25 cellular contexts compared by ENCODE assay signal in genomic region chr17:38657824-38658740, GRCh38. TPM values are rescaled to one million over a fixed set of nuclear protein-coding genes. Genes with fewer than 3 reads are reported as not detected.
DNase-seq lines count a peak whose midpoint lies in the region; ATAC-seq and TF ChIP-seq lines count a peak whose summit lies in the region.
"Had no signal": no experiment of that assay in that cellular context is flagged by ENCODE, and none has a peak within 500 bp of the region (broad histone marks: within the 10 kb centered on the region; RNA-seq: fewer than 3 reads in every experiment).

No MANE protein-coding gene starts in this region.

- no peaks in the 10 kb centered on the region for H3K36me3 Mint-ChIP-seq in activated CD8-positive, alpha-beta memory T cell treated with anti-CD3 and anti-CD28 coated beads, Interleukin-2, amount 10 ng/mL, durations not matched to agents 7 days and 5 days
- H3K36me3 Mint-ChIP-seq: CD14-positive monocyte had no signal

- H3K36me3 ChIP-seq in BLaER1 (no peaks in the 10 kb centered on the region), HEK293 (ENCODE audit: control insufficient read depth in 2 of 2, insufficient read depth in 1 of 2, low read length in 2 of 2) (no peaks in the 10 kb centered on the region), trophoblast cell (ENCODE audit: control insufficient read depth in 1 of 2, insufficient read depth in 2 of 2, low read length in 2 of 2) (no peaks in the 10 kb centered on the region)
- H3K36me3 ChIP-seq: heart left ventricle, neutrophil, Peyer's patch, spleen, vagina had no signal

- TF ChIP-seq CTCF in HEK293 (tag by site-specific recombination; IDR thresholded peaks at IDR 0.05) (no peak), dorsolateral prefrontal cortex (IDR thresholded peaks at IDR 0.05 in 54 of 56, conservative IDR thresholded peaks at IDR 0.05 in 2 of 56; ENCODE audit: low read depth in 1 of 56, partially characterized antibody in 56 of 56) (peak in 1 of 56 donors; percentile 1)

- no peak overlapping the region for H2AK5ac ChIP-seq in trophoblast cell (ENCODE audit: low read length)

- H3K14ac ChIP-seq in trophoblast cell (ENCODE audit: low read length), result no peak overlapping the region

- no peak overlapping the region for H3K4ac ChIP-seq in trophoblast cell (ENCODE audit: low read depth, low read length)

- no peak overlapping the region for H3K18ac ChIP-seq in trophoblast cell (ENCODE audit: low read length)

- H3K27ac Mint-ChIP-seq in activated CD8-positive, alpha-beta memory T cell treated with anti-CD3 and anti-CD28 coated beads, Interleukin-2, amount 10 ng/mL, durations not matched to agents 7 days and 5 days, result no peak overlapping the region
- H3K27ac Mint-ChIP-seq: activated naive CD4-positive, alpha-beta T cell treated with anti-CD3 and anti-CD28 coated beads for 36 hours; CD14-positive monocyte; T-helper 1 cell treated with Interleukin-12 subunit alpha and Interleukin-12 subunit beta and Interleukin-4 antibody, amounts not matched to agents 30 μg/mL and 1 μg/mL, for 36 hours had no signal

- intact Hi-C loops in dorsolateral prefrontal cortex (cut with DNase I), result loop anchor here (2.0 kb wide), 2 partner anchors 53 to 57 kb away; partner anchors contain the start of gene SRCIN1 (in 1 of the 2)

- H3K4me2 ChIP-seq in BLaER1, result peak overlapping the region; percentile 58
- H3K4me2 ChIP-seq in trophoblast cell (ENCODE audit: low read length), result no peak overlapping the region

- WGBS in trophoblast cell (ENCODE audit: extremely low coverage, insufficient coverage, insufficient read length), result no CpG with 5 or more reads among the region's 15 CpGs

- H2BK120ac ChIP-seq in trophoblast cell (ENCODE audit: insufficient read depth, low read length, poor library complexity), result no peak overlapping the region

- H3K4me1 ChIP-seq in BLaER1 (peaks cover 53% of the 10 kb centered on the region), HEK293 (ENCODE audit: control insufficient read depth, insufficient read depth, low read length) (no peaks in the 10 kb centered on the region), trophoblast cell (ENCODE audit: control insufficient read depth in 1 of 2, insufficient read depth in 2 of 2, low read length in 2 of 2) (no peaks in the 10 kb centered on the region)
- H3K4me1 ChIP-seq: Peyer's patch, vagina had no signal

- H3K79me1 ChIP-seq in trophoblast cell (ENCODE audit: low read length), result no peaks in the 10 kb centered on the region

- no peak overlapping the region for H4K12ac ChIP-seq in trophoblast cell (ENCODE audit: low read depth, low read length)

- no peak overlapping the region for H2BK12ac ChIP-seq in trophoblast cell (ENCODE audit: low read length)

- POLR2A ChIA-PET in HEK293 (lab: Yijun Ruan, JAX), result no interaction called here

- CTCF ChIA-PET in HEK293 (lab: Yijun Ruan, JAX), result interaction anchor here (0.6 to 1.6 kb wide), 4 partner anchors 9 to 166 kb away, joined by 3 to 9 read pairs (median 4); no protein-coding TSS in a partner anchor
- CTCF ChIA-PET in activated CD8-positive, alpha-beta memory T cell treated with anti-CD3 and anti-CD28 coated beads, Interleukin-2, amount 10 ng/mL, durations not matched to agents 7 days and 5 days (lab: Charles Lee), result interaction anchor here (1.1 to 6.8 kb wide), 2 partner anchors 9 to 100 kb away, joined by 4 to 30 read pairs; no protein-coding TSS in a partner anchor

- ATAC-seq in HG02588 (IDR thresholded peaks at IDR 0.05; ENCODE audit: unreplicated experiment), result no peak
- no peak for ATAC-seq in GM21825 (IDR thresholded peaks at IDR 0.05; ENCODE audit: unreplicated experiment)
- ATAC-seq in GM21528 (IDR thresholded peaks at IDR 0.05; ENCODE audit: low FRiP score, unreplicated experiment), result no peak
- ATAC-seq in activated CD8-positive, alpha-beta memory T cell treated with anti-CD3 and anti-CD28 coated beads, Interleukin-2, amount 10 ng/mL, durations not matched to agents 7 days and 5 days, result no peak
- ATAC-seq: heart left ventricle, left lobe of liver had no signal

- no peaks in the 10 kb centered on the region for H3K9me3 Mint-ChIP-seq in activated CD8-positive, alpha-beta memory T cell treated with anti-CD3 and anti-CD28 coated beads, Interleukin-2, amount 10 ng/mL, durations not matched to agents 7 days and 5 days (ENCODE audit: low read depth)
- H3K9me3 Mint-ChIP-seq: activated naive CD4-positive, alpha-beta T cell treated with anti-CD3 and anti-CD28 coated beads for 36 hours; T-helper 1 cell treated with Interleukin-12 subunit alpha and Interleukin-12 subunit beta and Interleukin-4 antibody, amounts not matched to agents 30 μg/mL and 1 μg/mL, for 36 hours had no signal

- no peak overlapping the region for H3K4me3 ChIP-seq in BLaER1
- H3K4me3 ChIP-seq in HEK293 (ENCODE audit: low read depth, low read length), result no peak overlapping the region
- peak overlapping the region in 20 of 59 donors; percentile 1 to 51 (median 40) for H3K4me3 ChIP-seq in dorsolateral prefrontal cortex
- peak overlapping the region; percentile 7 for H3K4me3 ChIP-seq in trophoblast cell (ENCODE audit: low read depth, low read length)
- H3K4me3 ChIP-seq: Peyer's patch, spleen, vagina had no signal

- no peaks in the 10 kb centered on the region for H4K20me1 ChIP-seq in BLaER1

- H3K23ac ChIP-seq in trophoblast cell (ENCODE audit: low read length), result no peak overlapping the region

- H4K8ac ChIP-seq in trophoblast cell (ENCODE audit: low read depth, low read length), result no peak overlapping the region

- no peak for DNase-seq in dorsolateral prefrontal cortex
- no peak for DNase-seq in trophoblast cell
- DNase-seq in activated CD8-positive, alpha-beta memory T cell treated with anti-CD3 and anti-CD28 coated beads, Interleukin-2, amount 10 ng/mL, durations not matched to agents 7 days and 5 days, result no peak
- DNase-seq: ACHN; activated CD4-positive, alpha-beta T cell treated with anti-CD3 and anti-CD28 coated beads, Interleukin-2, amount 50 U/mL, for 48 hours; activated naive CD4-positive, alpha-beta T cell treated with anti-CD3 and anti-CD28 coated beads for 36 hours; activated T-cell treated with anti-CD3 and anti-CD28 coated beads, Interleukin-2, amount 50 U/mL, for 1 hour; DMS153; NCI-H1694 treated with DMSO at 0.1 percent for 48 hours; NCI-H226; Peyer's patch; spleen; stimulated activated CD4-positive, alpha-beta T cell treated with anti-CD3 and anti-CD28 coated beads, Interleukin-4, amount 100 ng/mL, for 4 hours had no signal

- H2BK5ac ChIP-seq in trophoblast cell (ENCODE audit: low read depth, low read length, poor library complexity), result no peak overlapping the region

- no peak overlapping the region for H3K4me3 Mint-ChIP-seq in activated CD8-positive, alpha-beta memory T cell treated with anti-CD3 and anti-CD28 coated beads, Interleukin-2, amount 10 ng/mL, durations not matched to agents 7 days and 5 days
- H3K4me3 Mint-ChIP-seq: activated naive CD4-positive, alpha-beta T cell treated with anti-CD3 and anti-CD28 coated beads for 36 hours; T-helper 1 cell treated with Interleukin-12 subunit alpha and Interleukin-12 subunit beta and Interleukin-4 antibody, amounts not matched to agents 30 μg/mL and 1 μg/mL, for 36 hours had no signal

- no peaks in the 10 kb centered on the region for H3K79me2 ChIP-seq in trophoblast cell (ENCODE audit: control insufficient read depth, insufficient read depth, low read length, poor library complexity)

- H3K27me3 ChIP-seq in BLaER1 (no peaks in the 10 kb centered on the region), dorsolateral prefrontal cortex (no peaks in the 10 kb centered on the region), trophoblast cell (ENCODE audit: insufficient read depth, low read length) (no peaks in the 10 kb centered on the region)
- H3K27me3 ChIP-seq: Peyer's patch had no signal

- H4K91ac ChIP-seq in trophoblast cell (ENCODE audit: low read depth, low read length), result no peak overlapping the region

- H3K9me3 ChIP-seq in BLaER1 (no peaks in the 10 kb centered on the region), HEK293 (ENCODE audit: control insufficient read depth, insufficient read depth, low read depth, low read length) (no peaks in the 10 kb centered on the region), trophoblast cell (ENCODE audit: insufficient read depth, low read depth, low read length) (no peaks in the 10 kb centered on the region)
- H3K9me3 ChIP-seq: heart left ventricle, neutrophil, Peyer's patch, spleen, vagina had no signal

- peaks cover 14% of the 10 kb centered on the region for H3K4me1 Mint-ChIP-seq in activated CD8-positive, alpha-beta memory T cell treated with anti-CD3 and anti-CD28 coated beads, Interleukin-2, amount 10 ng/mL, durations not matched to agents 7 days and 5 days

- H3K27ac ChIP-seq in BLaER1 (no peak overlapping the region), HEK293 (ENCODE audit: extremely low read depth, low read depth, low read length) (no peak overlapping the region), dorsolateral prefrontal cortex (peak overlapping the region; percentile 18 to 99 (median 92)), trophoblast cell (ENCODE audit: low read depth, low read length) (no peak overlapping the region)
- H3K27ac ChIP-seq: heart left ventricle, neutrophil, Peyer's patch, spleen, vagina had no signal

- H3K27me3 Mint-ChIP-seq in activated CD8-positive, alpha-beta memory T cell treated with anti-CD3 and anti-CD28 coated beads, Interleukin-2, amount 10 ng/mL, durations not matched to agents 7 days and 5 days, result peaks cover 27% of the 10 kb centered on the region

- no peak overlapping the region for H2AFZ ChIP-seq in trophoblast cell (ENCODE audit: insufficient read depth, low read length, poor library complexity)

- H3K9ac ChIP-seq in BLaER1, result no peak overlapping the region
- H3K9ac ChIP-seq in trophoblast cell (ENCODE audit: low read length), result no peak overlapping the region

TF ChIP-seq in HEK293, 187 proteins besides CTCF, POLR2A, EP300 and RAD21 (continues in another document):
- no peak for TF ChIP-seq MEIS1 (CRISPR knock-in tag; IDR thresholded peaks at IDR 0.05; ENCODE audit: borderline replicate concordance)

RNA-seq across cellular contexts. Expression of gene EPOP, which starts 16.7 kb away (rescaled TPM):
- total RNA-seq in dorsolateral prefrontal cortex, result 10 to 100 TPM in 105 of 120 experiments, 1 to 10 TPM in 15; 4.4 to 32.8 (median 13.7) TPM
- polyA plus RNA-seq in trophoblast cell (2013), result 1.8 TPM in 2 replicates
- total RNA-seq in activated CD8-positive, alpha-beta memory T cell treated with anti-CD3 and anti-CD28 coated beads, Interleukin-2, amount 10 ng/mL, durations not matched to agents 7 days and 5 days, result 10 to 100 TPM; 10.4 to 20.1 TPM
- polyA plus RNA-seq: CD14-positive monocyte had no signal

RNA-seq across cellular contexts. Expression of gene MLLT6, which starts 47.0 kb away (rescaled TPM):
- 100 to 1,000 TPM; 118 to 242 (median 168) TPM for total RNA-seq in dorsolateral prefrontal cortex
- 15.3 and 16.2 TPM in 2 replicates for polyA plus RNA-seq in trophoblast cell (2013)
- 100 to 1,000 TPM; 223 to 247 TPM for total RNA-seq in activated CD8-positive, alpha-beta memory T cell treated with anti-CD3 and anti-CD28 coated beads, Interleukin-2, amount 10 ng/mL, durations not matched to agents 7 days and 5 days

RNA-seq across cellular contexts. Expression of gene SRCIN1, which starts 52.3 kb away (rescaled TPM):
- total RNA-seq in dorsolateral prefrontal cortex, result 100 to 1,000 TPM in 111 of 120 experiments, 10 to 100 TPM in 9; 80.9 to 338 (median 151) TPM
- 0.29 and 0.31 TPM in 2 replicates for polyA plus RNA-seq in trophoblast cell (2013)
- total RNA-seq in activated CD8-positive, alpha-beta memory T cell treated with anti-CD3 and anti-CD28 coated beads, Interleukin-2, amount 10 ng/mL, durations not matched to agents 7 days and 5 days, result under 1 TPM; 0.26 to 0.30 TPM
- total RNA-seq: mononuclear cell had no signal
- polyA plus RNA-seq: CD14-positive monocyte had no signal

Comparison
In these comparisons a context has a peak if more than half of its experiments do, and no peak if none do; other contexts are left out.
1. H3K27ac ChIP-seq: peak in dorsolateral prefrontal cortex (59 of 59); none in BLaER1 (single experiment), HEK293 (single experiment) and trophoblast cell (single experiment).
2. RNA of gene SRCIN1, which starts 52.3 kb away (total RNA-seq): 80.9 to 338 TPM in dorsolateral prefrontal cortex; 0.26 to 0.30 TPM in activated CD8-positive, alpha-beta memory T cell treated with anti-CD3 and anti-CD28 coated beads, Interleukin-2, amount 10 ng/mL, durations not matched to agents 7 days and 5 days; every median in the first group is over 10 times any median in the second.